In the genomic region with DNA sequence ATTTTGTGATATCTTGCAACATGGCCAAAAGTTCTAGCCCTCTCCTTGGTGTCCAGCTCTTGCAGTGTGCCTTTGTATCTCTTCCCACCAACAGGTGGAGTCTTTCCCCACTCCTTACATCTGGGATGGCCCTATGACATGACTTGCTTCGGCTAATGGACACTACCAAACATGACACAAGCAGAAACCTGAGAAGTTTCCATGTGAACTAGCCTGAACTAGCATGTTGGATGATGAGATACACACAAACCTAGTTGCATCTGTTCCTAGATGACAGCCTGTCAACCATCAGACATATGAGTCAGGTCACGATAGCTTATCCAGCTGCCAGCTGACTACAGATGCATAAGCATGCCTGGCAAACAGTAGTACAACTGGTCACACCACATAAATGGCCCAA, we compare ENCODE assay signal across 10 cellular contexts.
DNase-seq lines count a peak whose midpoint lies in the region; ATAC-seq and TF ChIP-seq lines count a peak whose summit lies in the region.
"Had no signal": no experiment of that assay in that cellular context is flagged by ENCODE, and none has a peak within 500 bp of the region (broad histone marks: within the 10 kb centered on the region; RNA-seq: fewer than 3 reads in every experiment).

No MANE protein-coding gene starts in this region.

- peak; percentile 19 for TF ChIP-seq CTCF in IMR-90 (conservative IDR thresholded peaks at IDR 0.05; ENCODE audit: low read depth, low read length)
- TF ChIP-seq CTCF in brain microvascular endothelial cell (IDR thresholded peaks at IDR 0.05; ENCODE audit: low read depth, low read length, missing control alignments), result peak; percentile 59
- no peak for TF ChIP-seq CTCF in CD4-positive, alpha-beta T cell (IDR thresholded peaks at IDR 0.05)

- H3K4me3 ChIP-seq in IMR-90 (ENCODE audit: insufficient read depth, low read depth, low read length) (no peak overlapping the region), brain microvascular endothelial cell (ENCODE audit: low read depth, low read length) (no peak overlapping the region), mesendoderm (ENCODE audit: low read length) (no peak overlapping the region)

- no peaks in the 10 kb centered on the region for H3K4me1 Mint-ChIP-seq in CD4-positive, alpha-beta T cell (ENCODE audit: low read depth)
- H3K4me1 Mint-ChIP-seq: activated B cell treated with CpG ODN at 0.5 μM for 24 hours had no signal

- H2AK5ac ChIP-seq in IMR-90 (ENCODE audit: low read depth, low read length) (no peak overlapping the region), mesendoderm (ENCODE audit: low read length) (no peak overlapping the region)

- H3K18ac ChIP-seq in IMR-90 (ENCODE audit: low read depth, low read length) (no peak overlapping the region), mesendoderm (ENCODE audit: low read length) (no peak overlapping the region)

- no peak for TF ChIP-seq POLR2A in IMR-90 (IDR thresholded peaks at IDR 0.05; ENCODE audit: low read depth, low read length)

- H4K8ac ChIP-seq in IMR-90 (ENCODE audit: low read depth in 2 of 2, low read length in 2 of 2) (no peak overlapping the region), mesendoderm (ENCODE audit: low read depth, low read length) (no peak overlapping the region)

- H3K27ac ChIP-seq in IMR-90 (ENCODE audit: insufficient read depth, low read length) (no peak overlapping the region), brain microvascular endothelial cell (no peak overlapping the region), mesendoderm (ENCODE audit: low read depth, low read length) (no peak overlapping the region)
- no peak overlapping the region for H3K27ac ChIP-seq in CD4-positive, alpha-beta T cell (ENCODE audit: low read depth, low read length)

- H3K79me1 ChIP-seq in IMR-90 (ENCODE audit: low read depth in 1 of 2, low read length in 2 of 2) (no peaks in the 10 kb centered on the region), mesendoderm (ENCODE audit: low read length) (no peaks in the 10 kb centered on the region)

- H2BK15ac ChIP-seq in IMR-90 (ENCODE audit: low read depth, low read length) (0 out of 3 replicates have a peak overlapping the region, but pooled peaks have one; percentile 6), mesendoderm (replicated peaks; ENCODE audit: low read depth) (no peak overlapping the region)

- H3K27me3 Mint-ChIP-seq in CD4-positive, alpha-beta T cell, result no peaks in the 10 kb centered on the region
- H3K27me3 Mint-ChIP-seq: activated B cell treated with CpG ODN at 0.5 μM for 24 hours had no signal

- no peak overlapping the region for H4K91ac ChIP-seq in IMR-90 (ENCODE audit: insufficient read depth, low read depth, low read length)

- no peak overlapping the region for H3K23ac ChIP-seq in IMR-90 (ENCODE audit: low read depth, low read length)
- no peak overlapping the region for H3K23ac ChIP-seq in mesendoderm (ENCODE audit: low read length)

- no peaks in the 10 kb centered on the region for H4K20me1 ChIP-seq in IMR-90 (ENCODE audit: insufficient read depth, low read length)

- H3K9ac ChIP-seq in IMR-90 (ENCODE audit: low read depth, low read length) (no peak overlapping the region), mesendoderm (ENCODE audit: low read length) (no peak overlapping the region)

- TF ChIP-seq RAD21 in IMR-90 (IDR thresholded peaks at IDR 0.05; ENCODE audit: low read length), result peak; percentile 39; the same call in 1 of the 2 replicates

- H2AK9ac ChIP-seq in IMR-90 (replicated peaks; ENCODE audit: low read depth, low read length, poor library complexity), result no peak overlapping the region

- POLR2A ChIA-PET in IMR-90 (lab: Charles Lee; ENCODE audit: unreplicated experiment), result no interaction called here
- POLR2A ChIA-PET in CD4-positive, alpha-beta T cell (lab: Charles Lee), result no interaction called here

- H3K56ac ChIP-seq in IMR-90 (ENCODE audit: extremely low read depth, insufficient read depth, low read length) (no peak overlapping the region), mesendoderm (ENCODE audit: low read length) (no peak overlapping the region)

- no peak overlapping the region for H3K4me3 Mint-ChIP-seq in CD4-positive, alpha-beta T cell
- H3K4me3 Mint-ChIP-seq: activated B cell treated with CpG ODN at 0.5 μM for 24 hours had no signal

- H3K4me1 ChIP-seq in IMR-90 (ENCODE audit: control insufficient read depth, insufficient read depth, low read length) (peaks cover 2% of the 10 kb centered on the region), mesendoderm (ENCODE audit: control insufficient read depth, low read depth, low read length) (no peaks in the 10 kb centered on the region)

- no peaks in the 10 kb centered on the region for H3K9me1 ChIP-seq in IMR-90 (ENCODE audit: insufficient read depth, low read length)

- intact Hi-C loops in IMR-90 (cut with micrococcal nuclease), result no loop called here
- intact Hi-C loops in CD4-positive, alpha-beta T cell (cut with DNase I, micrococcal nuclease), result no loop called here

- H3K9me3 ChIP-seq in IMR-90 (ENCODE audit: control insufficient read depth, insufficient read depth, low read length), result no peaks in the 10 kb centered on the region
- H3K9me3 ChIP-seq in CD4-positive, alpha-beta T cell (ENCODE audit: control insufficient read depth, low read length), result no peaks in the 10 kb centered on the region

- H3K79me2 ChIP-seq in mesendoderm (ENCODE audit: control insufficient read depth, insufficient read depth, low read length), result no peaks in the 10 kb centered on the region

- H3K4ac ChIP-seq in IMR-90 (ENCODE audit: low read depth, low read length) (no peak overlapping the region), mesendoderm (ENCODE audit: low read depth, low read length) (no peak overlapping the region)

- no CpG with 5 or more reads among the region's 2 CpGs for WGBS in IMR-90 (ENCODE audit: extremely low coverage in 2 of 2, insufficient read length in 1 of 2), 2 experiments
- no CpG with 5 or more reads among the region's 2 CpGs for WGBS in mesendoderm (ENCODE audit: extremely low coverage, insufficient coverage, low lambda C conversion rate)

- H3K9me3 Mint-ChIP-seq in CD4-positive, alpha-beta T cell, result no peaks in the 10 kb centered on the region
- H3K9me3 Mint-ChIP-seq: activated B cell treated with CpG ODN at 0.5 μM for 24 hours had no signal

- H3K36me3 Mint-ChIP-seq in CD4-positive, alpha-beta T cell (ENCODE audit: low read depth), result no peaks in the 10 kb centered on the region

- H2BK120ac ChIP-seq in IMR-90 (ENCODE audit: low read depth, low read length) (peak overlapping the region; percentile 0; the same call in 1 of the 2 replicates), mesendoderm (ENCODE audit: low read depth, low read length) (no peak overlapping the region)

- H3K27ac Mint-ChIP-seq in CD4-positive, alpha-beta T cell, result no peak overlapping the region
- H3K27ac Mint-ChIP-seq: activated B cell treated with CpG ODN at 0.5 μM for 24 hours had no signal

- ATAC-seq in IMR-90 (ENCODE audit: low read depth) (no peak), HG02840 (IDR thresholded peaks at IDR 0.05; ENCODE audit: low FRiP score, unreplicated experiment) (no peak)
- no peak for ATAC-seq in CD4-positive, alpha-beta T cell (ENCODE audit: poor library complexity)

- DNase-seq in DMS53 (lab: John Stamatoyannopoulos, UW) (peak; percentile 68), IMR-90 (peak; percentile 26), brain microvascular endothelial cell (peak; percentile 12), mesendoderm (peak; percentile 58)
- no peak for DNase-seq in CD4-positive, alpha-beta T cell
- DNase-seq in activated naive CD4-positive, alpha-beta T cell treated with anti-CD3 and anti-CD28 coated beads, Interleukin-2, amount 50 U/mL, for 16 hours, result no peak
- no peak for DNase-seq in stimulated activated CD4-positive, alpha-beta T cell treated with anti-CD3 and anti-CD28 coated beads, Interleukin-4, amount 100 ng/mL, for 1 hour
- DNase-seq: activated B cell treated with CpG ODN at 0.5 μM for 24 hours, head of caudate nucleus had no signal

- no peak overlapping the region for H4K5ac ChIP-seq in IMR-90 (ENCODE audit: low read depth, low read length)
- no peak overlapping the region for H4K5ac ChIP-seq in mesendoderm (ENCODE audit: low read length)

- no peak overlapping the region for H2BK5ac ChIP-seq in IMR-90 (ENCODE audit: low read depth, low read length, poor library complexity, severe bottlenecking)
- no peak overlapping the region for H2BK5ac ChIP-seq in mesendoderm (ENCODE audit: low read length)

- H3K27me3 ChIP-seq in IMR-90 (ENCODE audit: control insufficient read depth, insufficient read depth, low read length) (no peaks in the 10 kb centered on the region), brain microvascular endothelial cell (replicated peaks) (no peaks in the 10 kb centered on the region), mesendoderm (ENCODE audit: insufficient read depth, low read length, poor library complexity) (no peaks in the 10 kb centered on the region)
- H3K27me3 ChIP-seq in CD4-positive, alpha-beta T cell (ENCODE audit: control insufficient read depth, insufficient read depth, low read length), result no peaks in the 10 kb centered on the region

- no peak overlapping the region for H3K4me2 ChIP-seq in IMR-90 (ENCODE audit: low read depth, low read length)
- no peak overlapping the region for H3K4me2 ChIP-seq in mesendoderm (ENCODE audit: low read length)

- in situ Hi-C loops in IMR-90 (cut with MboI; ENCODE audit: low sequenced_read_pairs), result no loop called here
- in situ Hi-C loops in brain microvascular endothelial cell (cut with HindIII; ENCODE audit: low pct_ligation_motif_present, low sequenced_read_pairs), result no loop called here

- dilution Hi-C loops in IMR-90 (cut with HindIII; ENCODE audit: low sequenced_read_pairs, unreplicated experiment), result no loop called here

- no peak overlapping the region for H2AFZ ChIP-seq in IMR-90 (replicated peaks; ENCODE audit: low read length, poor library complexity)

- BruUV-seq in IMR-90 (replicated peaks; lab: Mats Ljungman, UMichigan), result no TSS peak

- H2BK20ac ChIP-seq in IMR-90 (ENCODE audit: low read depth, low read length), result peak overlapping the region; percentile 7; the same call in 1 of the 2 replicates

- CTCF ChIA-PET in IMR-90 (lab: Yijun Ruan, JAX), result interaction anchor here (0.6 kb wide), 1 partner anchor 132 kb away, joined by 3 read pairs; no protein-coding TSS in a partner anchor
- CTCF ChIA-PET in CD4-positive, alpha-beta T cell (lab: Charles Lee), result no interaction called here

- H3K14ac ChIP-seq in IMR-90 (replicated peaks; ENCODE audit: low read depth, low read length), result no peak overlapping the region

- no peaks in the 10 kb centered on the region for H3K36me3 ChIP-seq in IMR-90 (ENCODE audit: control insufficient read depth, insufficient read depth, low read length)
- no peaks in the 10 kb centered on the region for H3K36me3 ChIP-seq in brain microvascular endothelial cell (replicated peaks)
- no peaks in the 10 kb centered on the region for H3K36me3 ChIP-seq in mesendoderm (ENCODE audit: control insufficient read depth, insufficient read depth, low read length)

TF ChIP-seq in IMR-90, 13 proteins besides CTCF, POLR2A, EP300 and RAD21 (continues in another document):
- no peak for TF ChIP-seq USF2 (IDR thresholded peaks at IDR 0.05; ENCODE audit: low read depth, low read length)

Comparison
In these comparisons a context has a peak if more than half of its experiments do, and no peak if none do; other contexts are left out.
1. DNase-seq: peak in DMS53 (single experiment), IMR-90 (single experiment), brain microvascular endothelial cell (single experiment) and mesendoderm (single experiment); none in CD4-positive, alpha-beta T cell (0 of 10), activated naive CD4-positive, alpha-beta T cell treated with anti-CD3 and anti-CD28 coated beads, Interleukin-2, amount 50 U/mL, for 16 hours (single experiment) and stimulated activated CD4-positive, alpha-beta T cell treated with anti-CD3 and anti-CD28 coated beads, Interleukin-4, amount 100 ng/mL, for 1 hour (single experiment).